ENCODE assay signal across 10 cellular contexts in the genomic region with DNA sequence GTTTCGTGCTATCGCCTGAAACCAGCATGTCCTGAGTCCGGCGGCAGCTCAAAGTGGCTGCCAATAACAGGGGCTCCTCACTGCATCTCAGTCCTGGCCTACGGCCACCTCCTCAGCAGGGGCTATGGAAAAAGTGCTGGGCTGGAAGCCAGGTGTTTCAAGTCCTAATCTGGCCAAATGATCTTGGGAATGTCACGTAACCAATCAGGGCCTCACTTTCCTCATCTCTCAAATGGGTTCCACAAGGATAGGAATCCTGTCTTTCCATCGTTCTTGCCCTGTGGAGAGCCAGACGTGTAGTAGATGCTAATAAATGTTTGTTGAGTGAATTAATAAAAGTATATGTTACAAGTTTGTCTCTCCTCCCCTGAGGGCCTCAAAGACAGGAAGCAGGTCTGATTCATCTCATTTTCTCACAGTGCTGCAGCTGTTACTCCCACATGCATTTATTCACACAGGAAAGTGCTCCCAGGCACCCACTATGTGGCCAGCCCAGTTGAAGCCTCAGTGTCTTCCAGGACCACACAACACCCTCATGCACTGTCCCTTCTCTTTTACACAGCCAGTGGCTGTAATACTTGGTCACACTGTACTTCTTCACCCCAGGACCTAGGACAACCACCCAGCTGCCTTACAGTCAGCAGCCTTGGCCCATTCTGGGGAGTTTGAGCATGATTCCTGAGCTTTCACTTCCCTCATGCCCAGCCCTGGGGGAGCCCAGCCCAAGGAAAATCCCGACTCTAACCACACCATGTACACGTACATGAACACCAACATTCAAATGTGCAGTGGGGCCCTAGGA. TPM values are rescaled to one million over a fixed set of nuclear protein-coding genes. Genes with fewer than 3 reads are reported as not detected.
DNase-seq lines count a peak whose midpoint lies in the region; ATAC-seq and TF ChIP-seq lines count a peak whose summit lies in the region.
"Had no signal": no experiment of that assay in that cellular context is flagged by ENCODE, and none has a peak within 500 bp of the region (broad histone marks: within the 10 kb centered on the region; RNA-seq: fewer than 3 reads in every experiment).

No MANE protein-coding gene starts in this region.

- 80% methylated on average over 2 of the region's 10 CpGs; no CpG with 5 or more reads in 1 of the 2 experiments for WGBS in IMR-90 (ENCODE audit: extremely low coverage in 2 of 2, insufficient read length in 1 of 2), 2 experiments
- 74 to 76% methylated on average over 10 of the region's 10 CpGs for WGBS in upper lobe of left lung, 2 donors

- no peaks in the 10 kb centered on the region for H3K9me3 Mint-ChIP-seq in activated naive CD8-positive, alpha-beta T cell treated with anti-CD3 and anti-CD28 coated beads, Interleukin-2, amount 50 U/mL, for 24 hours
- H3K9me3 Mint-ChIP-seq in activated naive CD8-positive, alpha-beta T cell treated with anti-CD3 and anti-CD28 coated beads for 36 hours, result no peaks in the 10 kb centered on the region
- H3K9me3 Mint-ChIP-seq in neural progenitor cell, result peaks cover 3% of the 10 kb centered on the region
- H3K9me3 Mint-ChIP-seq: activated T-cell treated with anti-CD3 and anti-CD28 coated beads, Interleukin-2, amount 50 U/mL, for 4 hours had no signal

- no peak overlapping the region for H3K4me3 Mint-ChIP-seq in activated naive CD8-positive, alpha-beta T cell treated with anti-CD3 and anti-CD28 coated beads, Interleukin-2, amount 50 U/mL, for 24 hours
- H3K4me3 Mint-ChIP-seq in activated naive CD8-positive, alpha-beta T cell treated with anti-CD3 and anti-CD28 coated beads for 36 hours, result no peak overlapping the region
- H3K4me3 Mint-ChIP-seq in neural progenitor cell, result no peak overlapping the region
- H3K4me3 Mint-ChIP-seq: activated T-cell treated with anti-CD3 and anti-CD28 coated beads, Interleukin-2, amount 50 U/mL, for 4 hours had no signal

- no peak overlapping the region for H4K8ac ChIP-seq in IMR-90 (ENCODE audit: low read depth in 2 of 2, low read length in 2 of 2)

- H3K4me2 ChIP-seq in IMR-90 (ENCODE audit: low read depth, low read length) (no peak overlapping the region), neural progenitor cell (no peak overlapping the region)

- no peak for TF ChIP-seq CTCF in IMR-90 (conservative IDR thresholded peaks at IDR 0.05; ENCODE audit: low read depth, low read length)
- TF ChIP-seq CTCF in foreskin keratinocyte (conservative IDR thresholded peaks at IDR 0.05), result no peak
- no peak for TF ChIP-seq CTCF in upper lobe of left lung (IDR thresholded peaks at IDR 0.05)
- no peak for TF ChIP-seq CTCF in neural progenitor cell (IDR thresholded peaks at IDR 0.05)

- no peaks in the 10 kb centered on the region for H3K79me2 ChIP-seq in neural progenitor cell (ENCODE audit: low read depth)

- H2AK9ac ChIP-seq in IMR-90 (replicated peaks; ENCODE audit: low read depth, low read length, poor library complexity), result no peak overlapping the region

- peaks cover 3% of the 10 kb centered on the region for H3K27me3 Mint-ChIP-seq in activated naive CD8-positive, alpha-beta T cell treated with anti-CD3 and anti-CD28 coated beads, Interleukin-2, amount 50 U/mL, for 24 hours
- H3K27me3 Mint-ChIP-seq in activated naive CD8-positive, alpha-beta T cell treated with anti-CD3 and anti-CD28 coated beads for 36 hours, result peaks cover 19% of the 10 kb centered on the region
- H3K27me3 Mint-ChIP-seq in neural progenitor cell (ENCODE audit: insufficient read depth, low read depth), result peaks cover 8% of the 10 kb centered on the region

- H2BK15ac ChIP-seq in IMR-90 (ENCODE audit: low read depth, low read length), result no peak overlapping the region

- H3K36me3 ChIP-seq in IMR-90 (ENCODE audit: control insufficient read depth, insufficient read depth, low read length) (no peaks in the 10 kb centered on the region), upper lobe of left lung (peaks cover 0 to 3% (median 0%) of the 10 kb centered on the region in 4 donors), neural progenitor cell (no peaks in the 10 kb centered on the region)

- H2BK120ac ChIP-seq in IMR-90 (ENCODE audit: low read depth, low read length), result no peak overlapping the region

- no peaks in the 10 kb centered on the region for H3K36me3 Mint-ChIP-seq in activated naive CD8-positive, alpha-beta T cell treated with anti-CD3 and anti-CD28 coated beads, Interleukin-2, amount 50 U/mL, for 24 hours (ENCODE audit: low read depth)
- no peaks in the 10 kb centered on the region for H3K36me3 Mint-ChIP-seq in activated naive CD8-positive, alpha-beta T cell treated with anti-CD3 and anti-CD28 coated beads for 36 hours
- H3K36me3 Mint-ChIP-seq in neural progenitor cell, result no peaks in the 10 kb centered on the region

- ATAC-seq in activated naive CD8-positive, alpha-beta T cell treated with anti-CD3 and anti-CD28 coated beads, Interleukin-2, amount 50 U/mL, for 24 hours, result peak; percentile 54
- ATAC-seq in IMR-90 (ENCODE audit: low read depth) (no peak), foreskin keratinocyte (peak; percentile 34), upper lobe of left lung (ENCODE audit: low FRiP score in 2 of 2) (peak in 1 of 2 donors; percentile 23), GM19467 (IDR thresholded peaks at IDR 0.05; ENCODE audit: unreplicated experiment) (no peak)
- ATAC-seq: activated T-cell treated with anti-CD3 and anti-CD28 coated beads, Interleukin-2, amount 50 U/mL, for 4 hours had no signal

- TF ChIP-seq RAD21 in IMR-90 (IDR thresholded peaks at IDR 0.05; ENCODE audit: low read length), result no peak

- no peak overlapping the region for H3K23ac ChIP-seq in IMR-90 (ENCODE audit: low read depth, low read length)

- TF ChIP-seq EP300 in upper lobe of left lung (IDR thresholded peaks at IDR 0.05), result no peak

- no peak overlapping the region for H2BK20ac ChIP-seq in IMR-90 (ENCODE audit: low read depth, low read length)

- H3K27me3 ChIP-seq in IMR-90 (ENCODE audit: control insufficient read depth, insufficient read depth, low read length) (peaks cover 3% of the 10 kb centered on the region; the same call in 1 of the 2 replicates), foreskin keratinocyte (peaks cover 16% of the 10 kb centered on the region), upper lobe of left lung (no peaks in the 10 kb centered on the region), neural progenitor cell (no peaks in the 10 kb centered on the region)

- CTCF ChIA-PET in IMR-90 (lab: Yijun Ruan, JAX), result no interaction called here

- peaks cover 20% of the 10 kb centered on the region for H3K4me1 Mint-ChIP-seq in activated naive CD8-positive, alpha-beta T cell treated with anti-CD3 and anti-CD28 coated beads, Interleukin-2, amount 50 U/mL, for 24 hours
- peaks cover 6% of the 10 kb centered on the region for H3K4me1 Mint-ChIP-seq in activated naive CD8-positive, alpha-beta T cell treated with anti-CD3 and anti-CD28 coated beads for 36 hours
- peaks cover 18% of the 10 kb centered on the region for H3K4me1 Mint-ChIP-seq in neural progenitor cell

- H4K5ac ChIP-seq in IMR-90 (ENCODE audit: low read depth, low read length), result no peak overlapping the region

- H3K4me1 ChIP-seq in IMR-90 (ENCODE audit: control insufficient read depth, insufficient read depth, low read length) (no peaks in the 10 kb centered on the region), foreskin keratinocyte (no peaks in the 10 kb centered on the region), upper lobe of left lung (peaks cover 29 to 37% (median 30%) of the 10 kb centered on the region in 4 donors), neural progenitor cell (peaks cover 3% of the 10 kb centered on the region)

- H3K4me3 ChIP-seq in IMR-90 (ENCODE audit: insufficient read depth, low read depth, low read length) (no peak overlapping the region), upper lobe of left lung (no peak overlapping the region), neural progenitor cell (no peak overlapping the region)

- H3K27ac ChIP-seq in IMR-90 (ENCODE audit: insufficient read depth, low read length), result no peak overlapping the region
- H3K27ac ChIP-seq in foreskin keratinocyte, result no peak overlapping the region
- H3K27ac ChIP-seq in upper lobe of left lung, result peak overlapping the region; percentile 15 to 64 (median 51)
- no peak overlapping the region for H3K27ac ChIP-seq in neural progenitor cell
- H3K27ac ChIP-seq: C4-2B had no signal

- H2BK5ac ChIP-seq in IMR-90 (ENCODE audit: low read depth, low read length, poor library complexity, severe bottlenecking), result no peak overlapping the region

- H3K4ac ChIP-seq in IMR-90 (ENCODE audit: low read depth, low read length), result no peak overlapping the region

- dilution Hi-C loops in IMR-90 (cut with HindIII; ENCODE audit: low sequenced_read_pairs, unreplicated experiment), result no loop called here

- in situ Hi-C loops in IMR-90 (cut with MboI; ENCODE audit: low sequenced_read_pairs), result no loop called here

- no peak overlapping the region for H3K27ac Mint-ChIP-seq in activated naive CD8-positive, alpha-beta T cell treated with anti-CD3 and anti-CD28 coated beads, Interleukin-2, amount 50 U/mL, for 24 hours
- no peak overlapping the region for H3K27ac Mint-ChIP-seq in activated naive CD8-positive, alpha-beta T cell treated with anti-CD3 and anti-CD28 coated beads for 36 hours
- no peak overlapping the region for H3K27ac Mint-ChIP-seq in neural progenitor cell

- H2AK5ac ChIP-seq in IMR-90 (ENCODE audit: low read depth, low read length), result no peak overlapping the region

- intact Hi-C loops in IMR-90 (cut with micrococcal nuclease), result no loop called here

- no peak overlapping the region for H3K14ac ChIP-seq in IMR-90 (replicated peaks; ENCODE audit: low read depth, low read length)

- no peaks in the 10 kb centered on the region for H3F3A ChIP-seq in neural progenitor cell (ENCODE audit: low read depth)

- H3K56ac ChIP-seq in IMR-90 (ENCODE audit: extremely low read depth, insufficient read depth, low read length), result no peak overlapping the region

- no peak overlapping the region for H3K18ac ChIP-seq in IMR-90 (ENCODE audit: low read depth, low read length)

- H3K79me1 ChIP-seq in IMR-90 (ENCODE audit: low read depth in 1 of 2, low read length in 2 of 2), result no peaks in the 10 kb centered on the region

- no peak for DNase-seq in activated naive CD8-positive, alpha-beta T cell treated with anti-CD3 and anti-CD28 coated beads, Interleukin-2, amount 50 U/mL, for 24 hours
- DNase-seq in activated naive CD8-positive, alpha-beta T cell treated with anti-CD3 and anti-CD28 coated beads for 36 hours, result no peak
- peak; percentile 15 for DNase-seq in IMR-90
- peak in 1 of 2 donors; percentile 19 for DNase-seq in foreskin keratinocyte
- peak in 1 of 2 donors; percentile 31 for DNase-seq in upper lobe of left lung
- no peak for DNase-seq in NCI-H524 (lab: John Stamatoyannopoulos, UW)
- DNase-seq in neural progenitor cell (ENCODE audit: low spot score), result no peak
- DNase-seq: activated T-cell treated with anti-CD3 and anti-CD28 coated beads, Interleukin-2, amount 50 U/mL, for 4 hours had no signal

- H3K9ac ChIP-seq in IMR-90 (ENCODE audit: low read depth, low read length) (no peak overlapping the region), neural progenitor cell (no peak overlapping the region)

- POLR2A ChIA-PET in IMR-90 (lab: Charles Lee; ENCODE audit: unreplicated experiment), result no interaction called here

- BruUV-seq in IMR-90 (replicated peaks; lab: Mats Ljungman, UMichigan), result no TSS peak

- no peaks in the 10 kb centered on the region for H3K9me1 ChIP-seq in IMR-90 (ENCODE audit: insufficient read depth, low read length)

- TF ChIP-seq POLR2A in IMR-90 (IDR thresholded peaks at IDR 0.05; ENCODE audit: low read depth, low read length) (no peak), upper lobe of left lung (IDR thresholded peaks at IDR 0.05) (peak in 1 of 4 donors; percentile 41)

- H2AFZ ChIP-seq in IMR-90 (replicated peaks; ENCODE audit: low read length, poor library complexity) (no peak overlapping the region), neural progenitor cell (replicated peaks) (no peak overlapping the region)

- H3K9me3 ChIP-seq in IMR-90 (ENCODE audit: control insufficient read depth, insufficient read depth, low read length) (no peaks in the 10 kb centered on the region), upper lobe of left lung (no peaks in the 10 kb centered on the region), neural progenitor cell (ENCODE audit: low read depth) (no peaks in the 10 kb centered on the region)

- no peak overlapping the region for H4K91ac ChIP-seq in IMR-90 (ENCODE audit: insufficient read depth, low read depth, low read length)

- H4K20me1 ChIP-seq in IMR-90 (ENCODE audit: insufficient read depth, low read length) (no peaks in the 10 kb centered on the region), neural progenitor cell (ENCODE audit: low read depth) (no peaks in the 10 kb centered on the region)

RNA-seq across cellular contexts. Expression of a gene that starts 5.0 kb away (rescaled TPM):
- total RNA-seq in activated naive CD8-positive, alpha-beta T cell treated with anti-CD3 and anti-CD28 coated beads for 36 hours, result not detected
- total RNA-seq in IMR-90 (2012; rRNA removed) (not detected in 2 replicates), foreskin keratinocyte (not detected in 2 replicates), upper lobe of left lung (10 to 100 TPM in 4 of 6 donors, 1 to 10 TPM in 2; 7.8 to 40.9 (median 19.9) TPM), neural progenitor cell (ENCODE audit: low replicate concordance) (0.09 TPM in 1 of 2 replicates, not detected in the other)
- polyA plus RNA-seq in IMR-90 (2012; rRNA removed) (not detected in 2 replicates), foreskin keratinocyte (not detected in 2 replicates)
- polyA plus RNA-seq in IMR-90 (2012; cell fraction: cytosol; rRNA removed), result not detected in 2 replicates
- polyA plus RNA-seq in IMR-90 (2012; cell fraction: nucleus; rRNA removed; ENCODE audit: low replicate concordance), result not detected in 2 replicates

Comparison
In these comparisons a context has a peak if more than half of its experiments do, and no peak if none do; other contexts are left out.
1. ATAC-seq: peak in activated naive CD8-positive, alpha-beta T cell treated with anti-CD3 and anti-CD28 coated beads, Interleukin-2, amount 50 U/mL, for 24 hours (single experiment) and foreskin keratinocyte (single experiment); none in IMR-90 (single experiment) and GM19467 (single experiment).
2. H3K27ac ChIP-seq: peak in upper lobe of left lung (4 of 4); none in IMR-90 (single experiment), foreskin keratinocyte (single experiment) and neural progenitor cell (single experiment).